ENCODE assay signal across 9 cellular contexts in the genomic region with DNA sequence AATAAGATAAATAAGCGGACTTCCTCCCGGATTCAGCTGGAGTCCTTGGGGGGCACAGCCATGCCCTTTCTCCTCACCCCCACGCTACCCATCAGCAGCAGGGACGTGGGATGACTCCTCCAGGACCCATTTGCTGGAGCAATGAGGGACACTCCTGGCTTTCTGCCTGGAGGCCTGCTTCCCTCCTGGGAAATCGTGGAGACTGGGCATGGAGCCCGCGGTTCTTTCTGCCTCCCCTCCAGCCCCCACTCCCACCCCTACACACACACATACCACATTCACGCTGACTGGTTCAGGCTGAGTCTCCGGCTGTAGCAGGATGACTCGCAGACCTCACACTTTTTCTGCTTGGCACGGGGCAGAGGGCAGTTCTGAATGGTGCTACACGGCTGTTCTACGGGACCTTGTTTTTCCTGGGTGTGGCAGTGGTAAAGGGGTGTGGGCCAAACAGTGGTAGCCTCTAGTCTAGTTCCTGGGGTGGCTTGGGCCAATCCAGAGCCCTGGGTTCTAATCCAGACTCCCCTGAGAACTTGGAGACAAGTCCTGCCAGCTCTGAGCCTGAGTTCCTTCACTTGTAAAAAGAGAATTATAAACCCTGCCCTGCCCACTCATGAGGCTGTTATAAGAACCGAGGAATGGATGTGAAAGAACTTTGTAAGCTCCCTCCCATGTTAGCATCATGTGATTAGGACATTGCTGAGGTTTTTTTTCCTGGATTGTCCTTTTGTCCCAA.
A peak's percentile ranks its signal among the peaks of the same experiment; 100 is the strongest.
DNase-seq lines count a peak whose midpoint lies in the region; ATAC-seq and TF ChIP-seq lines count a peak whose summit lies in the region.
"Had no signal": no experiment of that assay in that cellular context is flagged by ENCODE, and none has a peak within 500 bp of the region (broad histone marks: within the 10 kb centered on the region; RNA-seq: fewer than 3 reads in every experiment).

No MANE protein-coding gene starts in this region.

- H3K27me3 ChIP-seq in NT2/D1 (ENCODE audit: insufficient read depth, insufficient read length) (no peaks in the 10 kb centered on the region), neural cell (ENCODE audit: insufficient read depth, low read depth, low read length) (no peaks in the 10 kb centered on the region)

- no peak for TF ChIP-seq EP300 in neural cell (conservative IDR thresholded peaks at IDR 0.05; ENCODE audit: poor library complexity, severe bottlenecking)

- no peak for TF ChIP-seq CTCF in fibroblast of pulmonary artery (IDR thresholded peaks at IDR 0.05; ENCODE audit: low read length, missing control alignments)
- no peak for TF ChIP-seq CTCF in neural cell (IDR thresholded peaks at IDR 0.05; ENCODE audit: poor library complexity, severe bottlenecking)

- H3K27me3 Mint-ChIP-seq in stimulated activated memory B cell treated with anti-CD40 and anti-IgM and Interleukin-4, amounts not matched to agents 10 μg/mL and 1 μg/mL and 100 μg/mL, for 72 hours, result peaks cover 53% of the 10 kb centered on the region

- no peak overlapping the region for H3K27ac Mint-ChIP-seq in stimulated activated memory B cell treated with anti-CD40 and anti-IgM and Interleukin-4, amounts not matched to agents 10 μg/mL and 1 μg/mL and 100 μg/mL, for 72 hours

- peaks cover 14% of the 10 kb centered on the region for H3K4me1 ChIP-seq in NT2/D1 (ENCODE audit: insufficient read depth, insufficient read length)

- H3K79me2 ChIP-seq in neural cell (replicated peaks; ENCODE audit: insufficient read depth, low read length), result no peaks in the 10 kb centered on the region

- H2AFZ ChIP-seq in neural cell (ENCODE audit: low read depth, low read length), result peak overlapping the region; percentile 7

- no peaks in the 10 kb centered on the region for H3F3A ChIP-seq in neural cell (ENCODE audit: insufficient read depth, low read length, poor library complexity, severe bottlenecking)

- H3K4me3 ChIP-seq in NT2/D1 (ENCODE audit: insufficient read length, low read depth) (peak overlapping the region; percentile 22), fibroblast of pulmonary artery (replicated peaks; ENCODE audit: low read depth, low read length) (no peak overlapping the region), neural cell (ENCODE audit: low read length) (peak overlapping the region; percentile 42)

- DNase-seq in Daoy (ENCODE audit: low read depth) (peak; percentile 92), NT2/D1 (ENCODE audit: low read depth, low spot score) (no peak), fibroblast of pulmonary artery (ENCODE audit: low read depth) (peak; percentile 96), GF-D8 (lab: John Stamatoyannopoulos, UW) (no peak)
- DNase-seq: activated T-cell treated with anti-CD3 and anti-CD28 coated beads for 4 hours had no signal

- peak overlapping the region; percentile 70 for H3K27ac ChIP-seq in neural cell (ENCODE audit: low read length)

- no peaks in the 10 kb centered on the region for H4K20me1 ChIP-seq in neural cell (ENCODE audit: insufficient read depth)

- H3K9me3 ChIP-seq in NT2/D1 (ENCODE audit: insufficient read depth, low read length), result peaks cover 12% of the 10 kb centered on the region; the same call in 1 of the 2 replicates
- no peaks in the 10 kb centered on the region for H3K9me3 ChIP-seq in neural cell (ENCODE audit: low read length)

- H3K36me3 Mint-ChIP-seq in stimulated activated memory B cell treated with anti-CD40 and anti-IgM and Interleukin-4, amounts not matched to agents 10 μg/mL and 1 μg/mL and 100 μg/mL, for 72 hours, result no peaks in the 10 kb centered on the region

- no peak for TF ChIP-seq RAD21 in neural cell (conservative IDR thresholded peaks at IDR 0.05)

- H3K36me3 ChIP-seq in NT2/D1 (ENCODE audit: insufficient read depth, insufficient read length, low read length) (no peaks in the 10 kb centered on the region), neural cell (ENCODE audit: insufficient read depth, low read length) (no peaks in the 10 kb centered on the region)

- no peak for ATAC-seq in stimulated activated memory B cell treated with anti-CD40 and anti-IgM and Interleukin-4, amounts not matched to agents 10 μg/mL and 1 μg/mL and 100 μg/mL, for 72 hours
- no peak for ATAC-seq in HG02678 (IDR thresholded peaks at IDR 0.05; ENCODE audit: unreplicated experiment)
- ATAC-seq in GM19035 (IDR thresholded peaks at IDR 0.05; ENCODE audit: unreplicated experiment), result no peak

- peak overlapping the region; percentile 24 for H3K4me2 ChIP-seq in neural cell (ENCODE audit: low read length)

- no peak overlapping the region for H3K4me3 Mint-ChIP-seq in stimulated activated memory B cell treated with anti-CD40 and anti-IgM and Interleukin-4, amounts not matched to agents 10 μg/mL and 1 μg/mL and 100 μg/mL, for 72 hours

- no peaks in the 10 kb centered on the region for H3K9me3 Mint-ChIP-seq in stimulated activated memory B cell treated with anti-CD40 and anti-IgM and Interleukin-4, amounts not matched to agents 10 μg/mL and 1 μg/mL and 100 μg/mL, for 72 hours

- no peaks in the 10 kb centered on the region for H3K9me2 ChIP-seq in neural cell (ENCODE audit: insufficient read depth, low read length)

- no peaks in the 10 kb centered on the region for H3K4me1 Mint-ChIP-seq in stimulated activated memory B cell treated with anti-CD40 and anti-IgM and Interleukin-4, amounts not matched to agents 10 μg/mL and 1 μg/mL and 100 μg/mL, for 72 hours

- H3K9ac ChIP-seq in NT2/D1 (ENCODE audit: insufficient read length, low read depth) (peak overlapping the region; percentile 57), neural cell (ENCODE audit: low read length) (peak overlapping the region; percentile 42)

TF ChIP-seq in neural cell, 6 proteins besides CTCF, POLR2A, EP300 and RAD21:
- TF ChIP-seq SMC3 (conservative IDR thresholded peaks at IDR 0.05; ENCODE audit: poor library complexity) (no peak), TAF1 (IDR thresholded peaks at IDR 0.05; ENCODE audit: low read depth) (no peak), MXI1 (conservative IDR thresholded peaks at IDR 0.05; ENCODE audit: poor library complexity, severe bottlenecking) (no peak), POLR2AphosphoS5 (IDR thresholded peaks at IDR 0.05) (no peak), REST (IDR thresholded peaks at IDR 0.05; ENCODE audit: borderline replicate concordance) (no peak), EZH2 (IDR thresholded peaks at IDR 0.05; ENCODE audit: borderline replicate concordance, insufficient read depth, low read length, poor library complexity, severe bottlenecking) (no peak)

Comparison
In these comparisons a context has a peak if more than half of its experiments do, and no peak if none do; other contexts are left out.
1. DNase-seq: peak in Daoy (single experiment) and fibroblast of pulmonary artery (single experiment); none in NT2/D1 (single experiment) and GF-D8 (single experiment).